ENCODE assay signal across 21 cellular contexts in the genomic region with DNA sequence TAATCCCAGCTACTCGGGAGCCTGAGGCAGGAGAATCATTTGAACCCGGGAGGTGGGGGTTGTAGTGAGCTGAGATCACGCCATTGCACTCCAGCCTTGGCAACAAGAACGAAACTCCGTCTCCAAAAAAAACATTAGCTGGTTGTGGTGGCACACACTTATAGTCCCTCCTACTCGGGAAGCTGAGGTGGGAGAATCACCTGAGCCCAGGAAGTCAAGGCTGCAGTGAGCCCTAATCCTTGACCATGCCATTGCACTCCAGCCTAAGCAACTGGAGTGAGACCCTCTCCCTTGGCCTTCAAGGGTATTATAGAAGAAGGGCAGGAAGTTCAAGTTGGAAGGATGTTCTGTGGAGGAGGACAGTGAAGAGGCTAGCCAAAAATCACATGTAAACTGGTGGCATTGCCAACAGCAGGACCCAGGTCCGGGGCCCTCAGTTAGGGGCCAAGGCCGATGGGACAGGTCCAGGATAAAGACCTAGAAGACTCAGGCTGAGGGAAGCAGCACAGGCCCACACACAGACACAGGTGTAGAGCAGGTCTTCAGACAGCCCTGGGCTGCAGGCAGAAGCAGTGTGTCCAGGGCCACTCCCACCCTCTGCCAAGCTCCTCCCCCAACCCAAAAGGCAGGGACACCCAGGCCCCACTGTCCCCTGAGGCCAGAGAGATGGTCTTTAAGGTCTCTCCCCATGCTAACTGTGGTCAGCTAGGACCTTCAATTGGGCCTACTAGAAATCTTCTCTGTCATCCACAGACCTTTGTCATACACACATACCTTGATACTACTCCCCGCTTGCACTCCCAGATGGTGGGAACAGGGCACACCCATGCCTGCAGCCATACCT.
"Had no signal": no experiment of that assay in that cellular context is flagged by ENCODE, and none has a peak within 500 bp of the region (broad histone marks: within the 10 kb centered on the region; RNA-seq: fewer than 3 reads in every experiment).

No MANE protein-coding gene starts in this region.

- H3K9me3 Mint-ChIP-seq: activated CD4-positive, alpha-beta memory T cell treated with anti-CD3 and anti-CD28 coated beads for 36 hours; activated naive CD4-positive, alpha-beta T cell treated with anti-CD3 and anti-CD28 coated beads, Interleukin-2, amount 50 U/mL, for 24 hours; naive thymus-derived CD8-positive, alpha-beta T cell; stimulated activated effector memory CD8-positive, alpha-beta T cell treated with anti-CD3 and anti-CD28 coated beads, Interleukin-12 subunit alpha, Interleukin-12 subunit beta, amount 100 ng/mL, for 72 hours had no signal

- ATAC-seq: body of pancreas; lower lobe of right lung; naive thymus-derived CD8-positive, alpha-beta T cell; stimulated activated effector memory CD8-positive, alpha-beta T cell treated with anti-CD3 and anti-CD28 coated beads, Interleukin-12 subunit alpha, Interleukin-12 subunit beta, amount 100 ng/mL, for 72 hours had no signal

- H3K4me1 Mint-ChIP-seq: activated naive CD4-positive, alpha-beta T cell treated with anti-CD3 and anti-CD28 coated beads, Interleukin-2, amount 50 U/mL, for 24 hours had no signal

- H3K4me3 Mint-ChIP-seq: activated CD4-positive, alpha-beta memory T cell treated with anti-CD3 and anti-CD28 coated beads for 36 hours; activated naive CD4-positive, alpha-beta T cell treated with anti-CD3 and anti-CD28 coated beads, Interleukin-2, amount 50 U/mL, for 24 hours; naive thymus-derived CD8-positive, alpha-beta T cell; stimulated activated effector memory CD8-positive, alpha-beta T cell treated with anti-CD3 and anti-CD28 coated beads, Interleukin-12 subunit alpha, Interleukin-12 subunit beta, amount 100 ng/mL, for 72 hours had no signal

- H3K4me1 ChIP-seq: prostate gland had no signal

- H3K9me3 ChIP-seq: body of pancreas, heart right ventricle, lower lobe of right lung, prostate gland, right atrium auricular region, stomach, transverse colon, uterus had no signal

- H3K27ac Mint-ChIP-seq: activated CD4-positive, alpha-beta memory T cell treated with anti-CD3 and anti-CD28 coated beads for 36 hours; activated naive CD4-positive, alpha-beta T cell treated with anti-CD3 and anti-CD28 coated beads, Interleukin-2, amount 50 U/mL, for 24 hours had no signal

- H3K27me3 Mint-ChIP-seq: activated CD4-positive, alpha-beta memory T cell treated with anti-CD3 and anti-CD28 coated beads for 36 hours; activated naive CD4-positive, alpha-beta T cell treated with anti-CD3 and anti-CD28 coated beads, Interleukin-2, amount 50 U/mL, for 24 hours; naive thymus-derived CD8-positive, alpha-beta T cell had no signal

- DNase-seq: activated CD4-positive, alpha-beta memory T cell treated with anti-CD3 and anti-CD28 coated beads for 36 hours; activated CD4-positive, alpha-beta T cell treated with anti-CD3 and anti-CD28 coated beads for 48 hours; activated gamma-delta T cell treated with Interleukin-2 at 50 U/mL for 16 hours; anterior cingulate cortex; body of pancreas; caudate nucleus; dermis blood vessel endothelial cell; effector CD8-positive, alpha-beta T cell; heart right ventricle; lower lobe of right lung; naive thymus-derived CD8-positive, alpha-beta T cell; stimulated activated CD4-positive, alpha-beta T cell treated with anti-CD3 and anti-CD28 coated beads, Interleukin-1b, Interleukin-23, amount 100 ng/mL, for 48 hours; stomach; T-helper 2 cell; transverse colon; uterus had no signal

- H3K36me3 Mint-ChIP-seq: activated CD4-positive, alpha-beta memory T cell treated with anti-CD3 and anti-CD28 coated beads for 36 hours; activated naive CD4-positive, alpha-beta T cell treated with anti-CD3 and anti-CD28 coated beads, Interleukin-2, amount 50 U/mL, for 24 hours; naive thymus-derived CD8-positive, alpha-beta T cell; stimulated activated effector memory CD8-positive, alpha-beta T cell treated with anti-CD3 and anti-CD28 coated beads, Interleukin-12 subunit alpha, Interleukin-12 subunit beta, amount 100 ng/mL, for 72 hours had no signal

- H3K36me3 ChIP-seq: heart right ventricle, lower lobe of right lung, prostate gland, right atrium auricular region, stomach, transverse colon, uterus had no signal

- H3K4me3 ChIP-seq: body of pancreas, heart right ventricle, lower lobe of right lung, prostate gland, right atrium auricular region, skin epidermis, stomach, transverse colon, uterus had no signal

- H3K27ac ChIP-seq: body of pancreas, lower lobe of right lung, prostate gland, stomach, transverse colon, uterus had no signal

- H3K27me3 ChIP-seq: body of pancreas, heart right ventricle, right atrium auricular region, stomach, transverse colon, uterus had no signal
